ENCODE assay signal across 23 cellular contexts in genomic region chr1:172551279-172551678, GRCh38.
"Had no signal": no experiment of that assay in that cellular context is flagged by ENCODE, and none has a peak within 500 bp of the region (broad histone marks: within the 10 kb centered on the region; RNA-seq: fewer than 3 reads in every experiment).

No MANE protein-coding gene starts in this region.

- H3K27ac Mint-ChIP-seq: activated CD4-positive, alpha-beta memory T cell treated with anti-CD3 and anti-CD28 coated beads for 36 hours; activated CD4-positive, alpha-beta T cell treated with anti-CD3 and anti-CD28 coated beads, Interleukin-2, amount 10 ng/mL, durations not matched to agents 7 days and 5 days; activated naive CD4-positive, alpha-beta T cell treated with anti-CD3 and anti-CD28 coated beads, Interleukin-2, amount 10 ng/mL, durations not matched to agents 7 days and 5 days; activated naive CD8-positive, alpha-beta T cell treated with anti-CD3 and anti-CD28 coated beads for 36 hours; activated T-helper 2 cell treated with anti-CD3 and anti-CD28 coated beads, Interferon-gamma antibody, Interleukin-2, Interleukin-4, amounts not matched to agents 10 μg/mL and 5 μg/mL and 100 μg/mL, durations not matched to agents 14 hours and 24 hours and 36 hours had no signal

- H3K36me3 ChIP-seq: brain microvascular endothelial cell had no signal

- H3K27me3 Mint-ChIP-seq: activated CD4-positive, alpha-beta memory T cell treated with anti-CD3 and anti-CD28 coated beads for 36 hours; activated CD4-positive, alpha-beta T cell treated with anti-CD3 and anti-CD28 coated beads, Interleukin-2, amount 10 ng/mL, durations not matched to agents 7 days and 5 days; activated naive CD4-positive, alpha-beta T cell treated with anti-CD3 and anti-CD28 coated beads, Interleukin-2, amount 10 ng/mL, durations not matched to agents 7 days and 5 days; activated naive CD8-positive, alpha-beta T cell treated with anti-CD3 and anti-CD28 coated beads for 36 hours had no signal

- H3K27me3 ChIP-seq: brain microvascular endothelial cell, cardiac muscle cell had no signal

- H3K9me3 Mint-ChIP-seq: activated CD4-positive, alpha-beta memory T cell treated with anti-CD3 and anti-CD28 coated beads for 36 hours; activated CD4-positive, alpha-beta T cell treated with anti-CD3 and anti-CD28 coated beads, Interleukin-2, amount 10 ng/mL, durations not matched to agents 7 days and 5 days; activated naive CD4-positive, alpha-beta T cell treated with anti-CD3 and anti-CD28 coated beads, Interleukin-2, amount 10 ng/mL, durations not matched to agents 7 days and 5 days; activated naive CD8-positive, alpha-beta T cell treated with anti-CD3 and anti-CD28 coated beads for 36 hours; activated T-helper 2 cell treated with anti-CD3 and anti-CD28 coated beads, Interferon-gamma antibody, Interleukin-2, Interleukin-4, amounts not matched to agents 10 μg/mL and 5 μg/mL and 100 μg/mL, durations not matched to agents 14 hours and 24 hours and 36 hours had no signal

- H3K4me3 Mint-ChIP-seq: activated CD4-positive, alpha-beta memory T cell treated with anti-CD3 and anti-CD28 coated beads for 36 hours; activated CD4-positive, alpha-beta T cell treated with anti-CD3 and anti-CD28 coated beads, Interleukin-2, amount 10 ng/mL, durations not matched to agents 7 days and 5 days; activated naive CD4-positive, alpha-beta T cell treated with anti-CD3 and anti-CD28 coated beads, Interleukin-2, amount 10 ng/mL, durations not matched to agents 7 days and 5 days; activated naive CD8-positive, alpha-beta T cell treated with anti-CD3 and anti-CD28 coated beads for 36 hours had no signal

- H3K27ac ChIP-seq: brain microvascular endothelial cell, cardiac muscle cell had no signal

- H3K4me3 ChIP-seq: cardiac muscle cell had no signal

- DNase-seq: activated CD4-positive, alpha-beta memory T cell treated with anti-CD3 and anti-CD28 coated beads for 36 hours; activated CD4-positive, alpha-beta T cell treated with anti-CD3 and anti-CD28 coated beads, Interleukin-2, amount 10 ng/mL, durations not matched to agents 7 days and 5 days; activated CD4-positive, CD25-positive, alpha-beta regulatory T cell; activated gamma-delta T cell treated with Interleukin-2 at 50 U/mL for 16 hours; activated naive CD4-positive, alpha-beta T cell treated with anti-CD3 and anti-CD28 coated beads, Interleukin-2, amount 10 ng/mL, durations not matched to agents 7 days and 5 days; activated naive CD8-positive, alpha-beta T cell treated with anti-CD3 and anti-CD28 coated beads for 36 hours; activated T-cell treated with anti-CD3 and anti-CD28 coated beads for 4 hours; activated T-cell treated with anti-CD3 and anti-CD28 coated beads, Interleukin-2, amount 50 U/mL, for 48 hours; brain microvascular endothelial cell; Kasumi-1; KBM-7; NCI-H1048; NCI-H146; NCI-H187 treated with DMSO at 0.1 percent for 48 hours; NCI-H2107; NCI-H2171 treated with DMSO at 0.1 percent for 48 hours; NCI-H226; NCI-H82; SIG-M5; T-helper 2 cell; T1000 had no signal
